Comparison of ENCODE assay signal across 10 cellular contexts in the genomic region with DNA sequence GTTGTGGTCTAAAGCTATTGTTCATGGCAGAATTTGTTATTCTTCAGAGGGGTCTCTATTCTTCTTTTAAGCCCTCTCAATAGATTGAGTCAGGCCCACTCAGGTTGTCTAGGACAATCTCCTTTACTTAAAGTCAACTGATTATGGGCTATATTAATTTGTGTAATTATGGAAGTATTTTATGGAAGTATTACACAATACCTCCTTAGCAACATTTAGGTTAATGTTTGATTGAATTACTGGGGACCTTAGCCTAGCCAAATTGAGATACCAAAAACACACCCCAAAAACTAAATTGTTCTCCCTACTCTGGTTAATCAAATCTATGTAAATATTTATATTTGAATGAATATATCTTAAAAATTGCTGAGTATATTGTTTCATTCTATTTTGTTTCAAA.
"Had no signal": no experiment of that assay in that cellular context is flagged by ENCODE, and none has a peak within 500 bp of the region (broad histone marks: within the 10 kb centered on the region; RNA-seq: fewer than 3 reads in every experiment).

No MANE protein-coding gene starts in this region.

- H3K4me1 ChIP-seq: HAP-1 had no signal

- H3K9me3 ChIP-seq: HAP-1 had no signal

- H3K4me2 ChIP-seq: GM23338 had no signal

- H2AFZ ChIP-seq: GM23248, GM23338 had no signal

- H3K27ac ChIP-seq: GM23248 had no signal

- H3K36me3 ChIP-seq: HAP-1 had no signal

- DNase-seq: GM23248, GOT3, H7, H9, HCEC 1CT, HFFc6 had no signal

- ATAC-seq: GM23338, HCT116 had no signal

- H3K9ac ChIP-seq: GM23248 had no signal

- FAIRE-seq: H1 had no signal

- H3K4me3 ChIP-seq: GM23248, GM23338, HAP-1 had no signal
